In the genomic region with DNA sequence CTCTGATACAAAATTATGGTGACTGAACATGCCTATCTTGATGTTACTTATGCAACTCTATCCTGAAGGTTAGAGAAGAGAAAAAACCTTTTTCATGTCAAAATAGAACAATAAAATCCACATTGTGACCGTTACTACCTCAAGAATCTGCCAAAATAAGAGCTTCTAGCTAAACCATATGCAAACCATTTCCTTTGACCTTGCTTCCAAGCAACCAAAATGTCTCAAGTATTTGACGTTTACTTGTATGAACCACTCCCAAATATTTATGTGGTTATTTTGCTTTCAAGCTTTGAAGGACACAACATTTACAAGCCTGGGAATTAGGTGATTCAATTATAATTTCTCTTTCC, we compare ENCODE assay signal across 10 cellular contexts. TPM values are rescaled to one million over a fixed set of nuclear protein-coding genes. Genes with fewer than 3 reads are reported as not detected.
DNase-seq lines count a peak whose midpoint lies in the region; ATAC-seq and TF ChIP-seq lines count a peak whose summit lies in the region.
"Had no signal": no experiment of that assay in that cellular context is flagged by ENCODE, and none has a peak within 500 bp of the region (broad histone marks: within the 10 kb centered on the region; RNA-seq: fewer than 3 reads in every experiment).

No MANE protein-coding gene starts in this region.

- H3K36me3 ChIP-seq in vagina, result no peaks in the 10 kb centered on the region
- H3K36me3 ChIP-seq: thyroid gland had no signal

- peaks cover 85% of the 10 kb centered on the region for H3K4me1 Mint-ChIP-seq in activated naive CD4-positive, alpha-beta T cell treated with anti-CD3 and anti-CD28 coated beads, Interleukin-2, amount 10 ng/mL, durations not matched to agents 7 days and 5 days
- peaks cover 90% of the 10 kb centered on the region for H3K4me1 Mint-ChIP-seq in activated CD4-positive, alpha-beta memory T cell treated with anti-CD3 and anti-CD28 coated beads for 36 hours (ENCODE audit: low read depth)

- peaks cover 84% of the 10 kb centered on the region for H3K4me1 ChIP-seq in vagina

- CTCF ChIA-PET in activated naive CD4-positive, alpha-beta T cell treated with anti-CD3 and anti-CD28 coated beads, Interleukin-2, amount 10 ng/mL, durations not matched to agents 7 days and 5 days (lab: Charles Lee), result interaction anchor here (1.1 to 3.0 kb wide), 2 partner anchors 15 to 125 kb away, joined by 4 to 9 read pairs; no protein-coding TSS in a partner anchor
- CTCF ChIA-PET in activated CD4-positive, alpha-beta memory T cell treated with anti-CD3 and anti-CD28 coated beads for 36 hours (lab: Charles Lee), result interaction anchor here (0.6 to 1.3 kb wide), 5 partner anchors 13 to 710 kb away, joined by 3 to 4 read pairs (median 3); no protein-coding TSS in a partner anchor

- H3K9me3 Mint-ChIP-seq in activated naive CD4-positive, alpha-beta T cell treated with anti-CD3 and anti-CD28 coated beads, Interleukin-2, amount 50 U/mL, for 72 hours, result peaks cover 0 to 7% of the 10 kb centered on the region in 2 donors
- H3K9me3 Mint-ChIP-seq in activated naive CD4-positive, alpha-beta T cell treated with anti-CD3 and anti-CD28 coated beads, Interleukin-2, amount 10 ng/mL, durations not matched to agents 7 days and 5 days, result no peaks in the 10 kb centered on the region
- no peaks in the 10 kb centered on the region for H3K9me3 Mint-ChIP-seq in activated CD4-positive, alpha-beta memory T cell treated with anti-CD3 and anti-CD28 coated beads for 36 hours

- H3K36me3 Mint-ChIP-seq in activated naive CD4-positive, alpha-beta T cell treated with anti-CD3 and anti-CD28 coated beads, Interleukin-2, amount 50 U/mL, for 72 hours, result peaks cover 0 to 45% of the 10 kb centered on the region in 2 donors
- peaks cover 19% of the 10 kb centered on the region for H3K36me3 Mint-ChIP-seq in activated naive CD4-positive, alpha-beta T cell treated with anti-CD3 and anti-CD28 coated beads, Interleukin-2, amount 10 ng/mL, durations not matched to agents 7 days and 5 days
- peaks cover 6% of the 10 kb centered on the region for H3K36me3 Mint-ChIP-seq in activated CD4-positive, alpha-beta memory T cell treated with anti-CD3 and anti-CD28 coated beads for 36 hours

- no peak overlapping the region for H3K4me3 Mint-ChIP-seq in activated naive CD4-positive, alpha-beta T cell treated with anti-CD3 and anti-CD28 coated beads, Interleukin-2, amount 10 ng/mL, durations not matched to agents 7 days and 5 days
- peak overlapping the region; percentile 70 for H3K4me3 Mint-ChIP-seq in activated CD4-positive, alpha-beta memory T cell treated with anti-CD3 and anti-CD28 coated beads for 36 hours

- H3K27me3 ChIP-seq in vagina, result no peaks in the 10 kb centered on the region
- H3K27me3 ChIP-seq: thyroid gland had no signal

- peak overlapping the region; percentile 87 to 92 for H3K27ac Mint-ChIP-seq in activated naive CD4-positive, alpha-beta T cell treated with anti-CD3 and anti-CD28 coated beads, Interleukin-2, amount 50 U/mL, for 72 hours
- H3K27ac Mint-ChIP-seq in activated naive CD4-positive, alpha-beta T cell treated with anti-CD3 and anti-CD28 coated beads, Interleukin-2, amount 10 ng/mL, durations not matched to agents 7 days and 5 days, result no peak overlapping the region
- peak overlapping the region; percentile 89 for H3K27ac Mint-ChIP-seq in activated CD4-positive, alpha-beta memory T cell treated with anti-CD3 and anti-CD28 coated beads for 36 hours

- TF ChIP-seq POLR2A in vagina (IDR thresholded peaks at IDR 0.05), result no peak

- peak overlapping the region; percentile 43 for H3K27ac ChIP-seq in vagina
- H3K27ac ChIP-seq: thyroid gland had no signal

- POLR2A ChIA-PET in activated CD4-positive, alpha-beta memory T cell treated with anti-CD3 and anti-CD28 coated beads for 36 hours (lab: Charles Lee), result interaction anchor here (0.5 to 3.1 kb wide), 4 partner anchors 12 to 715 kb away, joined by 3 to 39 read pairs (median 5); a partner anchor contains a TSS

- ATAC-seq in activated naive CD4-positive, alpha-beta T cell treated with anti-CD3 and anti-CD28 coated beads, Interleukin-2, amount 50 U/mL, for 72 hours, result no peak
- peak; percentile 29 for ATAC-seq in HG02884 (IDR thresholded peaks at IDR 0.05; ENCODE audit: unreplicated experiment)

- TF ChIP-seq CTCF in vagina (IDR thresholded peaks at IDR 0.05), result no peak

- no peak overlapping the region for H3K4me3 ChIP-seq in vagina
- H3K4me3 ChIP-seq: thyroid gland had no signal

- H3K9me3 ChIP-seq in vagina, result no peaks in the 10 kb centered on the region
- H3K9me3 ChIP-seq: thyroid gland had no signal

- intact Hi-C loops in activated CD4-positive, alpha-beta memory T cell treated with anti-CD3 and anti-CD28 coated beads for 36 hours (cut with micrococcal nuclease), result loop anchor here (2.0 kb wide), 3 partner anchors 32 to 56 kb away; no protein-coding TSS in a partner anchor
- intact Hi-C loops in vagina (cut with DNase I), result no loop called here

- no peak for DNase-seq in activated naive CD4-positive, alpha-beta T cell treated with anti-CD3 and anti-CD28 coated beads, Interleukin-2, amount 50 U/mL, for 72 hours (ENCODE audit: low spot score in 2 of 2)
- no peak for DNase-seq in activated naive CD4-positive, alpha-beta T cell treated with anti-CD3 and anti-CD28 coated beads, Interleukin-2, amount 10 ng/mL, durations not matched to agents 7 days and 5 days
- DNase-seq in activated CD4-positive, alpha-beta memory T cell treated with anti-CD3 and anti-CD28 coated beads for 36 hours, result no peak
- no peak for DNase-seq in vagina (ENCODE audit: extremely low spot score in 2 of 2)
- DNase-seq in GM19240 (ENCODE audit: insufficient read length, low spot score), result no peak
- DNase-seq in EL, result no peak
- DNase-seq in NCI-H1694 (lab: John Stamatoyannopoulos, UW), result no peak
- DNase-seq: NCI-H524 treated with DMSO at 0.1 percent for 48 hours, thyroid gland had no signal

- no peaks in the 10 kb centered on the region for H3K27me3 Mint-ChIP-seq in activated naive CD4-positive, alpha-beta T cell treated with anti-CD3 and anti-CD28 coated beads, Interleukin-2, amount 10 ng/mL, durations not matched to agents 7 days and 5 days
- H3K27me3 Mint-ChIP-seq in activated CD4-positive, alpha-beta memory T cell treated with anti-CD3 and anti-CD28 coated beads for 36 hours, result no peaks in the 10 kb centered on the region

RNA-seq across cellular contexts. Expression of a gene that starts 13.9 kb away (rescaled TPM):
- 10 to 100 TPM; 40.4 to 57.8 TPM for total RNA-seq in activated naive CD4-positive, alpha-beta T cell treated with anti-CD3 and anti-CD28 coated beads, Interleukin-2, amount 50 U/mL, for 72 hours
- total RNA-seq in activated CD4-positive, alpha-beta memory T cell treated with anti-CD3 and anti-CD28 coated beads for 36 hours, result 10 to 100 TPM; 34.2 to 34.5 TPM
- total RNA-seq in vagina, result 64.1 TPM
